Comparison of ENCODE assay signal across 17 cellular contexts in the genomic region with DNA sequence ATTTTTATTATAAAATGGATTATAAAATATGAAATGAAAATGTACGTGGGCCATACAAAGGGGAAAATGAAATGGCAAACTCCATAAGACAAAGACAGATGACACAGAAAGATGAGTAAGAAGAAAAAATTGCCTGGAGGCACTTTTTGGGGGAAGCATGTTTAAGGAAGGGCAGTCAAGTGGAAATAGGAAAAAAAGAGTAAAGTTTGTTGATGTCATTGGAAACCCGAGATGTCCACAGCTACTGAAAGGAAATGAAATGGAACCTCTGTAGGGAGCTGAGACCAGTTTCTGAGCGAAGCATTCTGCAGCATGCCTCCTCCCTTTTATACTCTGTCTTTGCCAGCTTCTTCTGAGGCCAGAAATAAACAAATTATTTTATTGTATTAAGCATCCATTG.
DNase-seq lines count a peak whose midpoint lies in the region; ATAC-seq, FAIRE-seq and TF ChIP-seq lines count a peak whose summit lies in the region.
"Had no signal": no experiment of that assay in that cellular context is flagged by ENCODE, and none has a peak within 500 bp of the region (broad histone marks: within the 10 kb centered on the region; RNA-seq: fewer than 3 reads in every experiment).

No MANE protein-coding gene starts in this region.

- no peak overlapping the region for H3K9ac ChIP-seq in astrocyte (ENCODE audit: low read length)

- FAIRE-seq in astrocyte (lab: Jason Lieb, UNC) = no peak

- ATAC-seq in HG03342 (IDR thresholded peaks at IDR 0.05; ENCODE audit: unreplicated experiment) = no peak

- H3K27me3 ChIP-seq in BJ (ENCODE audit: control insufficient read depth, insufficient read depth, low read length) (no peaks in the 10 kb centered on the region), astrocyte (ENCODE audit: insufficient read depth, low read length) (no peaks in the 10 kb centered on the region)

- H3K4me3 Mint-ChIP-seq in astrocyte (ENCODE audit: unreplicated experiment) = no peak overlapping the region
- H3K4me3 Mint-ChIP-seq: B cell, mesothelial cell of epicardium had no signal

- no peaks in the 10 kb centered on the region for H3K27me3 Mint-ChIP-seq in astrocyte (ENCODE audit: low read depth, unreplicated experiment)

- peak; percentile 9 for DNase-seq in BJ (ENCODE audit: low read depth)
- peak; percentile 43 for DNase-seq in LHCN-M2 (ENCODE audit: low read depth)
- DNase-seq in astrocyte (ENCODE audit: low read depth) = peak; percentile 71
- DNase-seq in kidney glomerular epithelial cell (lab: John Stamatoyannopoulos, UW) = peak; percentile 96
- no peak for DNase-seq in AG08396 (ENCODE audit: low spot score)
- no peak for DNase-seq in GM13976 (ENCODE audit: low spot score)
- no peak for DNase-seq in NCI-H82 (lab: John Stamatoyannopoulos, UW)
- DNase-seq: activated CD8-positive, alpha-beta memory T cell treated with anti-CD3 and anti-CD28 coated beads for 24 hours; erythroblast; GOT3; NCI-H1105 treated with DMSO at 0.1 percent for 48 hours; NCI-H748 treated with DMSO at 0.1 percent for 48 hours; posterior cingulate gyrus; SIG-M5 had no signal

- H3K9me3 Mint-ChIP-seq in astrocyte (ENCODE audit: unreplicated experiment) = no peaks in the 10 kb centered on the region

- no peaks in the 10 kb centered on the region for H3K9me3 ChIP-seq in astrocyte (ENCODE audit: insufficient read depth, low read depth, low read length)

- H3K4me1 Mint-ChIP-seq in astrocyte (ENCODE audit: low read depth, unreplicated experiment) = peaks cover 32% of the 10 kb centered on the region
- H3K4me1 Mint-ChIP-seq: B cell had no signal

- H3K79me2 ChIP-seq in astrocyte (ENCODE audit: insufficient read depth, low read length) = no peaks in the 10 kb centered on the region

- CTCF ChIA-PET in BJ (lab: Yijun Ruan, JAX) = interaction anchor here (1.0 kb wide), 1 partner anchor 13 kb away, joined by 4 read pairs; no protein-coding TSS in a partner anchor

- no peak overlapping the region for H3K4me2 ChIP-seq in astrocyte (ENCODE audit: low read length)

- H3K36me3 ChIP-seq in BJ (ENCODE audit: control insufficient read depth, insufficient read depth, low read length) = no peaks in the 10 kb centered on the region
- no peaks in the 10 kb centered on the region for H3K36me3 ChIP-seq in astrocyte (ENCODE audit: insufficient read depth, low read length)

- no peak overlapping the region for H3K27ac ChIP-seq in astrocyte (ENCODE audit: low read depth, low read length)

- no peak overlapping the region for H3K27ac Mint-ChIP-seq in astrocyte (ENCODE audit: unreplicated experiment)
- H3K27ac Mint-ChIP-seq: B cell, mesothelial cell of epicardium had no signal

- H2AFZ ChIP-seq in astrocyte (ENCODE audit: low read depth, low read length) = no peak overlapping the region

- TF ChIP-seq CTCF in BJ (IDR thresholded peaks at IDR 0.05; ENCODE audit: insufficient read depth, low read depth, low read length) = no peak
- no peak for TF ChIP-seq CTCF in astrocyte (IDR thresholded peaks at IDR 0.05; ENCODE audit: insufficient read depth, low read depth, low read length)
- TF ChIP-seq CTCF in GM13976 (IDR thresholded peaks at IDR 0.05; ENCODE audit: borderline replicate concordance, control extremely low read depth, extremely low read depth, insufficient read depth, missing control alignments) = no peak

- H4K20me1 ChIP-seq in astrocyte (ENCODE audit: insufficient read depth, low read length) = no peaks in the 10 kb centered on the region

- in situ Hi-C loops in GM13976 (cut with MboI; ENCODE audit: low sequenced_read_pairs, unreplicated experiment) = no loop called here

- POLR2A ChIA-PET in BJ (lab: Charles Lee) = no interaction called here

- H3K4me1 ChIP-seq in astrocyte (ENCODE audit: insufficient read depth, low read length) = peaks cover 6% of the 10 kb centered on the region

- H3K4me3 ChIP-seq in BJ (ENCODE audit: low read depth, low read length) (no peak overlapping the region), astrocyte (ENCODE audit: insufficient read depth, low read depth, low read length) (no peak overlapping the region)

- peaks cover 5% of the 10 kb centered on the region for H3K36me3 Mint-ChIP-seq in astrocyte (ENCODE audit: low read depth, unreplicated experiment)

Comparison
In these comparisons a context has a peak if more than half of its experiments do, and no peak if none do; other contexts are left out.
1. DNase-seq: peak in BJ (single experiment), LHCN-M2 (single experiment), astrocyte (single experiment) and kidney glomerular epithelial cell (single experiment); none in AG08396 (single experiment), GM13976 (single experiment) and NCI-H82 (single experiment).